In the genomic region with DNA sequence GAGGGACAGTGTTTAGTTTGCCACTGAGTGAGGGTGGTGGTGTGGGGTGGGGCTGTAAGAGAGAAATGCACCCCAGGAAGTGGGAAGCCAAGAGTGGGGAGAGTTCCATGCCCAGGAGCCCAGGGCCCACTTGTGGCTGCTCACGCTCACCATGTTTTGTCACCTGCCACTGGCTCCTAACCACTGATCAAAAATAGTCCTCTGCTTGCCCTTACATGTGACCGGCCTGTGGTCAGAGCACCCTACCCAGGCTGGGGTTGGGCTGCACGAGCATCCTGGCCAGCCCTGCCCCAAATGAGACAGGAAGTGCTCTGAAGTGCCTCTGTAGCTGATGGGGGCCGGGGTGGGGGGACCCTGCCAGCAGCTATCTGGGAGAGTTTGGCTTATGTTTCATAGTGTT, we compare ENCODE assay signal across 9 cellular contexts.
DNase-seq lines count a peak whose midpoint lies in the region; ATAC-seq, FAIRE-seq and TF ChIP-seq lines count a peak whose summit lies in the region.
"Had no signal": no experiment of that assay in that cellular context is flagged by ENCODE, and none has a peak within 500 bp of the region (broad histone marks: within the 10 kb centered on the region; RNA-seq: fewer than 3 reads in every experiment).

No MANE protein-coding gene starts in this region.

- intact Hi-C loops in CD14-positive monocyte (cut with micrococcal nuclease): loop anchor here (2.0 to 10.0 kb wide), 4 partner anchors 48 to 846 kb away; no protein-coding TSS in a partner anchor

- no peaks in the 10 kb centered on the region for H3K9me3 Mint-ChIP-seq in CD14-positive monocyte
- no peaks in the 10 kb centered on the region for H3K9me3 Mint-ChIP-seq in activated naive CD8-positive, alpha-beta T cell treated with anti-CD3 and anti-CD28 coated beads, Interleukin-2, amount 10 ng/mL, durations not matched to agents 7 days and 5 days

- ATAC-seq in HG03439 (IDR thresholded peaks at IDR 0.05; ENCODE audit: unreplicated experiment): peak; percentile 56
- ATAC-seq in activated naive CD8-positive, alpha-beta T cell treated with anti-CD3 and anti-CD28 coated beads, Interleukin-2, amount 10 ng/mL, durations not matched to agents 7 days and 5 days (ENCODE audit: low read depth): peak; percentile 69

- H3K4me1 Mint-ChIP-seq in CD14-positive monocyte: peaks cover 60% of the 10 kb centered on the region
- peaks cover 51% of the 10 kb centered on the region for H3K4me1 Mint-ChIP-seq in activated naive CD8-positive, alpha-beta T cell treated with anti-CD3 and anti-CD28 coated beads, Interleukin-2, amount 10 ng/mL, durations not matched to agents 7 days and 5 days

- H3K27me3 ChIP-seq in MG63: no peaks in the 10 kb centered on the region

- H3K36me3 Mint-ChIP-seq in CD14-positive monocyte: peaks cover 7 to 10% of the 10 kb centered on the region in 2 donors
- H3K36me3 Mint-ChIP-seq in activated naive CD8-positive, alpha-beta T cell treated with anti-CD3 and anti-CD28 coated beads, Interleukin-2, amount 10 ng/mL, durations not matched to agents 7 days and 5 days: no peaks in the 10 kb centered on the region

- no peak for TF ChIP-seq POLR2A in H54 (IDR thresholded peaks at IDR 0.05; ENCODE audit: low read depth, low read length)

- FAIRE-seq in GM19239 (lab: Jason Lieb, UNC): peak; percentile 94
- FAIRE-seq in H54 (lab: Jason Lieb, UNC): no peak

- peaks cover 1 to 8% (median 2%) of the 10 kb centered on the region in 3 donors for H3K27me3 Mint-ChIP-seq in CD14-positive monocyte (ENCODE audit: low read depth in 3 of 3)
- H3K27me3 Mint-ChIP-seq in activated naive CD8-positive, alpha-beta T cell treated with anti-CD3 and anti-CD28 coated beads, Interleukin-2, amount 10 ng/mL, durations not matched to agents 7 days and 5 days: peaks cover 10% of the 10 kb centered on the region

- H3K9me3 ChIP-seq in MG63: no peaks in the 10 kb centered on the region

- H3K4me3 ChIP-seq in MG63: no peak overlapping the region
- H3K4me3 ChIP-seq: SK-N-MC had no signal

- DNase-seq in CD14-positive monocyte (ENCODE audit: low spot score) (peak; percentile 79), GM19239 (ENCODE audit: insufficient read length, low spot score) (peak; percentile 36), MG63 (no peak), inferior parietal cortex (ENCODE audit: extremely low spot score) (no peak), H54 (ENCODE audit: insufficient read length, low spot score) (no peak), NCI-H345 treated with DMSO at 0.1 percent for 48 hours (lab: John Stamatoyannopoulos, UW; ENCODE audit: unreplicated experiment) (no peak)
- peak; percentile 70 for DNase-seq in activated naive CD8-positive, alpha-beta T cell treated with anti-CD3 and anti-CD28 coated beads, Interleukin-2, amount 10 ng/mL, durations not matched to agents 7 days and 5 days

- H3K4me3 Mint-ChIP-seq in CD14-positive monocyte: peak overlapping the region in 1 of 2 donors; percentile 42
- H3K4me3 Mint-ChIP-seq in activated naive CD8-positive, alpha-beta T cell treated with anti-CD3 and anti-CD28 coated beads, Interleukin-2, amount 10 ng/mL, durations not matched to agents 7 days and 5 days: peak overlapping the region; percentile 41

- POLR2A ChIA-PET in activated naive CD8-positive, alpha-beta T cell treated with anti-CD3 and anti-CD28 coated beads, Interleukin-2, amount 10 ng/mL, durations not matched to agents 7 days and 5 days (lab: Charles Lee): interaction anchor here (1.2 to 2.5 kb wide), 4 partner anchors 10 to 823 kb away, joined by 3 to 12 read pairs (median 4); no protein-coding TSS in a partner anchor

- no peak for TF ChIP-seq CTCF in CD14-positive monocyte (IDR thresholded peaks at IDR 0.05)

- peak overlapping the region; percentile 97 to 100 (median 99) for H3K27ac Mint-ChIP-seq in CD14-positive monocyte
- peak overlapping the region; percentile 80 for H3K27ac Mint-ChIP-seq in activated naive CD8-positive, alpha-beta T cell treated with anti-CD3 and anti-CD28 coated beads, Interleukin-2, amount 10 ng/mL, durations not matched to agents 7 days and 5 days

- H3K36me3 ChIP-seq in MG63: no peaks in the 10 kb centered on the region

Comparison
In these comparisons a context has a peak if more than half of its experiments do, and no peak if none do; other contexts are left out.
1. DNase-seq: peak in CD14-positive monocyte (single experiment), GM19239 (single experiment) and activated naive CD8-positive, alpha-beta T cell treated with anti-CD3 and anti-CD28 coated beads, Interleukin-2, amount 10 ng/mL, durations not matched to agents 7 days and 5 days (single experiment); none in MG63 (single experiment), inferior parietal cortex (single experiment), H54 (single experiment) and NCI-H345 treated with DMSO at 0.1 percent for 48 hours (single experiment).